17 cellular contexts compared by ENCODE assay signal in the genomic region with DNA sequence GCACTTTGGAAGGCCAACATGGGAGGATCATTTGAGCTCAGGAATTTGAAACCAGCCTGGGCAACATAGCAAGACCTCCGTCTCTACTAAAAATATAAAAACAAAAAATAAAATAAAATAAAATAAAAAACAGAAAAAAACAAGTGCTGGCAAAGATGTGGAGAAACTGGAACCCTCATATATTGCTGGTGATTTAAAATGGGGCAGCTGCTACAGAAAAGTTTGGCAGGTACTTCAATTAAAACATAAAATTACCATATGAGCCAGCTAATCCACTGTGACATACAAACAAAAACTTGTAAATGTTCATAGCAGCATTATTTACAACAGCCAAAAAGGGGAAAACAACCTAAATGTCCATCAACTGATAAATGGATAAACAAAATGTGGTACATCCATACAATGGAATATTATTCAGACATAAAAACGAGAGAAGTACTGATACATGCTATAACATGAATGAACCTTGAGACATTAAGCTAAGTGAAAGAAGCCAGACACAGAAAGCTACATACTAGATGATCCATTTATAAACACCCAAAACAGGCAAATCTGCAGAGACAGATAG. TPM values are rescaled to one million over a fixed set of nuclear protein-coding genes. Genes with fewer than 3 reads are reported as not detected.
DNase-seq lines count a peak whose midpoint lies in the region; ATAC-seq, FAIRE-seq and TF ChIP-seq lines count a peak whose summit lies in the region.
"Had no signal": no experiment of that assay in that cellular context is flagged by ENCODE, and none has a peak within 500 bp of the region (broad histone marks: within the 10 kb centered on the region; RNA-seq: fewer than 3 reads in every experiment).

No MANE protein-coding gene starts in this region.

- H3K9me3 ChIP-seq in CD4-positive, alpha-beta memory T cell (ENCODE audit: control insufficient read depth in 1 of 2, low read length in 2 of 2): no peaks in the 10 kb centered on the region
- no peaks in the 10 kb centered on the region for H3K9me3 ChIP-seq in keratinocyte (ENCODE audit: control insufficient read depth, low read depth, low read length)
- H3K9me3 ChIP-seq: testis had no signal

- H3K9me1 ChIP-seq in keratinocyte (ENCODE audit: control insufficient read depth, extremely low read depth, insufficient read depth, low read length): peaks cover 3% of the 10 kb centered on the region

- peak overlapping the region; percentile 57 for H3K4me2 ChIP-seq in keratinocyte (ENCODE audit: control insufficient read depth, extremely low read depth, insufficient read depth, low read depth, low read length)

- peaks cover 56% of the 10 kb centered on the region for H3K4me1 ChIP-seq in CD4-positive, alpha-beta memory T cell (ENCODE audit: insufficient read depth, low read length)
- H3K4me1 ChIP-seq in keratinocyte (ENCODE audit: control insufficient read depth, extremely low read depth, insufficient read depth, low read length) (peaks cover 50% of the 10 kb centered on the region), foreskin keratinocyte (peaks cover 43% of the 10 kb centered on the region)

- H3K9ac ChIP-seq in keratinocyte (ENCODE audit: control insufficient read depth, extremely low read depth, insufficient read depth, low read length): peak overlapping the region; percentile 67

- CTCF ChIA-PET in CD4-positive, alpha-beta memory T cell (lab: Charles Lee; ENCODE audit: partially characterized antibody): interaction anchor here (3.8 kb wide), 1 partner anchor 92 kb away, joined by 16 read pairs; no protein-coding TSS in a partner anchor
- CTCF ChIA-PET in WTC11 (lab: Charles Lee): interaction anchor here (1.3 to 4.8 kb wide), 4 partner anchors 15 to 103 kb away, joined by 8 to 34 read pairs (median 18); a partner anchor contains a TSS

- H3K27me3 Mint-ChIP-seq in CD14-positive monocyte (ENCODE audit: low read depth in 3 of 3) (peaks cover 0 to 3% (median 1%) of the 10 kb centered on the region in 3 donors), WTC11 (ENCODE audit: low read depth) (no peaks in the 10 kb centered on the region)
- no peaks in the 10 kb centered on the region for H3K27me3 Mint-ChIP-seq in CD4-positive, alpha-beta memory T cell
- H3K27me3 Mint-ChIP-seq: dendritic cell treated with granulocyte-macrophage colony-stimulating factor and Interleukin-4, amounts not matched to agents 40 ng/mL and 50 ng/mL, for 4 days had no signal

- TF ChIP-seq CTCF in CD14-positive monocyte (IDR thresholded peaks at IDR 0.05) (no peak), WTC11 (IDR thresholded peaks at IDR 0.05) (no peak), keratinocyte (optimal IDR thresholded peaks at IDR 0.05 in 1 of 3, IDR thresholded peaks at IDR 0.05 in 1 of 3, conservative IDR thresholded peaks at IDR 0.05 in 1 of 3; ENCODE audit: extremely low read depth in 1 of 3, insufficient read depth in 2 of 3, low read length in 3 of 3) (no peak), foreskin keratinocyte (conservative IDR thresholded peaks at IDR 0.05) (no peak)

- no peak overlapping the region for H3K4me3 ChIP-seq in CD4-positive, alpha-beta memory T cell (ENCODE audit: low read length in 2 of 2)
- H3K4me3 ChIP-seq in keratinocyte (ENCODE audit: control insufficient read depth in 2 of 3, extremely low read depth in 1 of 3, insufficient read depth in 2 of 3, low read depth in 1 of 3, low read length in 3 of 3): no peak overlapping the region
- H3K4me3 ChIP-seq: testis had no signal

- intact Hi-C loops in CD14-positive monocyte (cut with micrococcal nuclease): loop anchor here in 1 of 2 donors (5.0 kb wide), 1 partner anchor 62 kb away; no protein-coding TSS in a partner anchor
- intact Hi-C loops in CD4-positive, alpha-beta memory T cell (cut with micrococcal nuclease): no loop called here

- no peak overlapping the region for H3K27ac ChIP-seq in CD4-positive, alpha-beta memory T cell (ENCODE audit: low read depth, low read length)
- peak overlapping the region; percentile 99 for H3K27ac ChIP-seq in keratinocyte (ENCODE audit: control insufficient read depth, insufficient read depth, low read length)
- no peak overlapping the region for H3K27ac ChIP-seq in foreskin keratinocyte

- POLR2A ChIA-PET in CD4-positive, alpha-beta memory T cell (lab: Charles Lee; ENCODE audit: partially characterized antibody): interaction anchor here (1.3 to 1.4 kb wide), 2 partner anchors 16 to 86 kb away, joined by 3 to 4 read pairs; a partner anchor contains a TSS
- POLR2A ChIA-PET in WTC11 (lab: Charles Lee): interaction anchor here (0.6 kb wide), 1 partner anchor 16 kb away, joined by 3 read pairs; no protein-coding TSS in a partner anchor

- H3K4me1 Mint-ChIP-seq in CD14-positive monocyte (peaks cover 26% of the 10 kb centered on the region), WTC11 (peaks cover 14% of the 10 kb centered on the region)
- H3K4me1 Mint-ChIP-seq in CD4-positive, alpha-beta memory T cell: peaks cover 39 to 59% (median 45%) of the 10 kb centered on the region in 4 donors

- peak overlapping the region in 6 of 7 donors; percentile 89 to 96 (median 93) for H3K27ac Mint-ChIP-seq in CD14-positive monocyte
- H3K27ac Mint-ChIP-seq in CD4-positive, alpha-beta memory T cell: peak overlapping the region in 6 of 7 donors; percentile 52 to 94 (median 90)
- no peak overlapping the region for H3K27ac Mint-ChIP-seq in WTC11
- H3K27ac Mint-ChIP-seq: dendritic cell treated with granulocyte-macrophage colony-stimulating factor and Interleukin-4, amounts not matched to agents 40 ng/mL and 50 ng/mL, for 4 days had no signal

- H3K36me3 Mint-ChIP-seq in CD14-positive monocyte (peaks cover 41 to 48% of the 10 kb centered on the region in 2 donors), WTC11 (peaks cover 8% of the 10 kb centered on the region; the same call in 1 of the 2 replicates)
- peaks cover 28 to 31% of the 10 kb centered on the region in 2 donors for H3K36me3 Mint-ChIP-seq in CD4-positive, alpha-beta memory T cell

- dilution Hi-C loops in keratinocyte (cut with MboI; ENCODE audit: extremely low pct_ligation_motif_present, low sequenced_read_pairs): loop anchor here (10.0 kb wide), 1 partner anchor 55 kb away; no protein-coding TSS in a partner anchor

- H3K9me3 Mint-ChIP-seq in CD14-positive monocyte: no peaks in the 10 kb centered on the region
- H3K9me3 Mint-ChIP-seq in CD4-positive, alpha-beta memory T cell: peaks cover 0 to 3% (median 0%) of the 10 kb centered on the region in 8 donors
- H3K9me3 Mint-ChIP-seq in WTC11: peaks cover 4% of the 10 kb centered on the region
- H3K9me3 Mint-ChIP-seq: activated naive CD4-positive, alpha-beta T cell treated with anti-CD3 and anti-CD28 coated beads, Interleukin-2, amount 50 U/mL, for 72 hours; dendritic cell treated with granulocyte-macrophage colony-stimulating factor and Interleukin-4, amounts not matched to agents 40 ng/mL and 50 ng/mL, for 4 days had no signal

- FAIRE-seq in keratinocyte (lab: Jason Lieb, UNC): no peak
- FAIRE-seq: D721Med had no signal

- no peaks in the 10 kb centered on the region for H4K20me1 ChIP-seq in keratinocyte (ENCODE audit: control insufficient read depth, extremely low read depth, insufficient read depth, low read length)

- no peak overlapping the region for H3K4me3 Mint-ChIP-seq in CD14-positive monocyte
- peak overlapping the region in 3 of 8 donors; percentile 9 to 64 (median 19) for H3K4me3 Mint-ChIP-seq in CD4-positive, alpha-beta memory T cell
- no peak overlapping the region for H3K4me3 Mint-ChIP-seq in WTC11
- H3K4me3 Mint-ChIP-seq: dendritic cell treated with granulocyte-macrophage colony-stimulating factor and Interleukin-4, amounts not matched to agents 40 ng/mL and 50 ng/mL, for 4 days had no signal

- H3K36me3 ChIP-seq in CD4-positive, alpha-beta memory T cell (ENCODE audit: insufficient read depth, low read length): no peaks in the 10 kb centered on the region
- peaks cover 0 to 18% of the 10 kb centered on the region in 2 experiments for H3K36me3 ChIP-seq in keratinocyte (ENCODE audit: control insufficient read depth in 2 of 2, extremely low read depth in 1 of 2, insufficient read depth in 2 of 2, low read length in 2 of 2)

- no peaks in the 10 kb centered on the region for H3K27me3 ChIP-seq in CD4-positive, alpha-beta memory T cell (ENCODE audit: insufficient read depth, low read length)
- H3K27me3 ChIP-seq in keratinocyte (ENCODE audit: control insufficient read depth, extremely low read depth, insufficient read depth, low read length): no peaks in the 10 kb centered on the region
- no peaks in the 10 kb centered on the region for H3K27me3 ChIP-seq in foreskin keratinocyte
- H3K27me3 ChIP-seq: testis had no signal

- DNase-seq in CD14-positive monocyte (ENCODE audit: low spot score) (no peak), WTC11 (ENCODE audit: low spot score) (no peak), keratinocyte (ENCODE audit: low read depth, low spot score) (no peak), iPS-NIHi11 (ENCODE audit: low spot score) (no peak), foreskin keratinocyte (no peak)
- no peak for DNase-seq in CD4-positive, alpha-beta memory T cell
- DNase-seq: anterior cingulate cortex; NCI-H2081; NCI-H748 treated with DMSO at 0.1 percent for 48 hours; stimulated activated CD4-positive, alpha-beta T cell treated with anti-CD3 and anti-CD28 coated beads, Interleukin-15, amount 100 ng/mL, for 24 hours; testis had no signal

- no peak for ATAC-seq in WTC11
- no peak for ATAC-seq in HG02852 (IDR thresholded peaks at IDR 0.05; ENCODE audit: unreplicated experiment)
- ATAC-seq in GM21526 (IDR thresholded peaks at IDR 0.05; ENCODE audit: low FRiP score, unreplicated experiment): no peak
- no peak for ATAC-seq in foreskin keratinocyte
- ATAC-seq: sciatic nerve had no signal

- H3K79me2 ChIP-seq in keratinocyte (ENCODE audit: control insufficient read depth, insufficient read depth, low read length): peaks cover 45% of the 10 kb centered on the region

- no peak overlapping the region for H2AFZ ChIP-seq in keratinocyte (ENCODE audit: control insufficient read depth, low read length)

TF ChIP-seq in WTC11, 78 proteins besides CTCF, POLR2A, EP300 and RAD21 (continues in another document):
- TF ChIP-seq GTF2I (CRISPR knock-in tag; conservative IDR thresholded peaks at IDR 0.05) (0 out of 2 replicates have a peak, but pooled peaks have one; percentile 21), SOX15 (CRISPR knock-in tag; IDR thresholded peaks at IDR 0.05) (no peak)

RNA-seq across cellular contexts. Expression of a gene that starts 42.7 kb away (rescaled TPM):
- polyA plus RNA-seq in CD14-positive monocyte: 100 to 1,000 TPM in 1 of 2 donors, 10 to 100 TPM in 1; 82.2 to 105 TPM
- total RNA-seq in CD4-positive, alpha-beta memory T cell: 10 to 100 TPM; 24.8 to 26.2 TPM
- 100 to 1,000 TPM; 116 to 223 TPM for polyA plus RNA-seq in CD4-positive, alpha-beta memory T cell
- 44.1 to 46.4 TPM (median 46.2 TPM) in 3 replicates for total RNA-seq in WTC11 (2021)
- polyA plus RNA-seq in keratinocyte: 77.2 to 101 TPM (median 79.0 TPM) in 3 replicates
- 192 TPM for polyA plus RNA-seq in keratinocyte (2011; ENCODE audit: low read depth)
- polyA plus RNA-seq in keratinocyte (2011; cell fraction: cytosol; rRNA removed): 100 and 122 TPM in 2 replicates
- polyA plus RNA-seq in keratinocyte (2011; cell fraction: nucleus; rRNA removed): 40.9 and 43.3 TPM in 2 replicates
- 87.4 and 90.1 TPM in 2 replicates for polyA plus RNA-seq in keratinocyte (2012; ENCODE audit: low replicate concordance)
- polyA minus RNA-seq in keratinocyte: 79.0 to 84.7 TPM (median 83.4 TPM) in 3 replicates
- 41.4 TPM for polyA minus RNA-seq in keratinocyte (2011; cell fraction: cytosol; rRNA and poly(A)+ RNA removed)
- 15.2 and 19.6 TPM in 2 replicates for polyA minus RNA-seq in keratinocyte (2011; cell fraction: nucleus; rRNA and poly(A)+ RNA removed)
- 70.9 and 71.2 TPM in 2 replicates for total RNA-seq in foreskin keratinocyte
- polyA plus RNA-seq in foreskin keratinocyte: 86.7 and 95.1 TPM in 2 replicates
